In the genomic region with DNA sequence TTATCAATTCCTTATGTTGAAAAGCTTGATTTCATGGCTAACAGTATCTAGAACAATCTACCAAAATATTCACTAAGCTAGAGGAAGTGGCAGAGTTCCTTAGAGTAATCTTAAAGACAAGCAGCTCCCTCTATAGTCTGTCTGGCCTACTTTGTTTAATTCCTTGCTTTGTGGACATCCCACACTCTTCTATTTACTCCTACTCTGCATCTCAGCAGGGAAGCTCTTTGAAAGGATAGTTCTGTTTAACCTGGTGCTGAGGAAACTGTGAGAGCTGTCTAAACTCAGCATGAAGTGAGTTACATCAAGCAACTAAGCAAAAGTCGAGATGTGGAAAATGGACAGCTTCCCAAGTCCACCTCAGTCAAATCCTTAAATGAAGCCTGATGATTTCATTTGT, we compare ENCODE assay signal across 7 cellular contexts. TPM values are rescaled to one million over a fixed set of nuclear protein-coding genes. Genes with fewer than 3 reads are reported as not detected.
DNase-seq lines count a peak whose midpoint lies in the region; ATAC-seq and TF ChIP-seq lines count a peak whose summit lies in the region.

No MANE protein-coding gene starts in this region.

- DNase-seq in G401 (ENCODE audit: low spot score) (peak; percentile 57), HAP-1 (ENCODE audit: low spot score in 2 of 2) (peak; percentile 21 to 85), NCI-H748 treated with DMSO at 0.1 percent for 48 hours (lab: John Stamatoyannopoulos, UW) (peak; percentile 73), coronary artery (ENCODE audit: low spot score) (no peak)
- DNase-seq in naive thymus-derived CD4-positive, alpha-beta T cell = peak in 7 of 9 donors; percentile 23 to 61 (median 44)
- no peak for DNase-seq in stimulated activated CD4-positive, alpha-beta T cell treated with anti-CD3 and anti-CD28 coated beads, Interleukin-4, amount 100 ng/mL, for 4 hours

- H3K27me3 ChIP-seq in HAP-1 (ENCODE audit: low read depth) = no peaks in the 10 kb centered on the region
- no peaks in the 10 kb centered on the region for H3K27me3 ChIP-seq in naive thymus-derived CD4-positive, alpha-beta T cell (ENCODE audit: control insufficient read depth in 2 of 2, insufficient read depth in 2 of 2, low read length in 2 of 2)

- no peaks in the 10 kb centered on the region for H3K9me3 Mint-ChIP-seq in naive thymus-derived CD4-positive, alpha-beta T cell

- no peaks in the 10 kb centered on the region for H3K36me3 Mint-ChIP-seq in naive thymus-derived CD4-positive, alpha-beta T cell

- intact Hi-C loops in naive thymus-derived CD4-positive, alpha-beta T cell (cut with micrococcal nuclease) = loop anchor here (1.0 to 5.0 kb wide), 8 partner anchors 66 to 685 kb away; a partner anchor contains a TSS

- in situ Hi-C loops in G401 (cut with HindIII; ENCODE audit: low sequenced_read_pairs) = no loop called here
- in situ Hi-C loops in HAP-1 (cut with MboI; ENCODE audit: low sequenced_read_pairs) = no loop called here

- H3K4me3 ChIP-seq in HAP-1 (no peak overlapping the region), coronary artery (peak overlapping the region; percentile 7)
- H3K4me3 ChIP-seq in naive thymus-derived CD4-positive, alpha-beta T cell (ENCODE audit: low read length) = no peak overlapping the region

- no peaks in the 10 kb centered on the region for H3K27me3 Mint-ChIP-seq in naive thymus-derived CD4-positive, alpha-beta T cell

- H3K27ac Mint-ChIP-seq in naive thymus-derived CD4-positive, alpha-beta T cell = peak overlapping the region in 7 of 9 donors; percentile 31 to 77 (median 62)

- peaks cover 41% of the 10 kb centered on the region for H3K4me1 ChIP-seq in HAP-1
- H3K4me1 ChIP-seq in naive thymus-derived CD4-positive, alpha-beta T cell (ENCODE audit: control insufficient read depth in 2 of 2, insufficient read depth in 2 of 2, low read length in 2 of 2) = peaks cover 13 to 14% of the 10 kb centered on the region in 2 donors

- peak; percentile 21 for ATAC-seq in naive thymus-derived CD4-positive, alpha-beta T cell
- ATAC-seq in HG03460 (IDR thresholded peaks at IDR 0.05; ENCODE audit: unreplicated experiment) = no peak

- H3K27ac ChIP-seq in coronary artery = no peak overlapping the region
- H3K27ac ChIP-seq in naive thymus-derived CD4-positive, alpha-beta T cell (ENCODE audit: low read depth, low read length) = peak overlapping the region; percentile 24

- H3K9me3 ChIP-seq in HAP-1 = no peaks in the 10 kb centered on the region
- no peaks in the 10 kb centered on the region for H3K9me3 ChIP-seq in naive thymus-derived CD4-positive, alpha-beta T cell (ENCODE audit: control insufficient read depth in 2 of 3, low read length in 3 of 3)

- POLR2A ChIA-PET in naive thymus-derived CD4-positive, alpha-beta T cell (lab: Charles Lee) = interaction anchor here (1.0 to 1.9 kb wide), 3 partner anchors 9 to 220 kb away, joined by 3 to 26 read pairs (median 4); a partner anchor contains a TSS

- CTCF ChIA-PET in naive thymus-derived CD4-positive, alpha-beta T cell (lab: Charles Lee) = interaction anchor here (0.6 to 3.1 kb wide), 16 partner anchors 10 to 677 kb away, joined by 3 to 46 read pairs (median 4); a partner anchor contains a TSS

- no peaks in the 10 kb centered on the region for H3K36me3 ChIP-seq in HAP-1 (replicated peaks)
- peaks cover 0 to 9% (median 0%) of the 10 kb centered on the region in 3 experiments for H3K36me3 ChIP-seq in naive thymus-derived CD4-positive, alpha-beta T cell (ENCODE audit: control insufficient read depth in 2 of 3, insufficient read depth in 3 of 3, low read length in 3 of 3)

- H3K4me3 Mint-ChIP-seq in naive thymus-derived CD4-positive, alpha-beta T cell = peak overlapping the region in 1 of 10 donors; percentile 26

- peaks cover 28 to 57% (median 50%) of the 10 kb centered on the region in 7 donors for H3K4me1 Mint-ChIP-seq in naive thymus-derived CD4-positive, alpha-beta T cell

- TF ChIP-seq CTCF in coronary artery (IDR thresholded peaks at IDR 0.05) = peak; percentile 20

RNA-seq across cellular contexts. Expression of a gene that starts 4.3 kb away (rescaled TPM):
- 13.7 and 26.2 TPM in 2 replicates for total RNA-seq in G401 (2014; rRNA removed; shearing (Covaris generic))
- total RNA-seq in naive thymus-derived CD4-positive, alpha-beta T cell = 10 to 100 TPM; 16.1 to 31.8 (median 26.8) TPM
- 10 to 100 TPM in 1 of 2 donors, 1 to 10 TPM in 1; 8.6 to 14.8 TPM for polyA plus RNA-seq in naive thymus-derived CD4-positive, alpha-beta T cell

Comparison
In these comparisons a context has a peak if more than half of its experiments do, and no peak if none do; other contexts are left out.
1. DNase-seq: peak in G401 (single experiment), HAP-1 (2 of 2), NCI-H748 treated with DMSO at 0.1 percent for 48 hours (single experiment) and naive thymus-derived CD4-positive, alpha-beta T cell (7 of 9); none in coronary artery (single experiment) and stimulated activated CD4-positive, alpha-beta T cell treated with anti-CD3 and anti-CD28 coated beads, Interleukin-4, amount 100 ng/mL, for 4 hours (0 of 2).